In the genomic region with DNA sequence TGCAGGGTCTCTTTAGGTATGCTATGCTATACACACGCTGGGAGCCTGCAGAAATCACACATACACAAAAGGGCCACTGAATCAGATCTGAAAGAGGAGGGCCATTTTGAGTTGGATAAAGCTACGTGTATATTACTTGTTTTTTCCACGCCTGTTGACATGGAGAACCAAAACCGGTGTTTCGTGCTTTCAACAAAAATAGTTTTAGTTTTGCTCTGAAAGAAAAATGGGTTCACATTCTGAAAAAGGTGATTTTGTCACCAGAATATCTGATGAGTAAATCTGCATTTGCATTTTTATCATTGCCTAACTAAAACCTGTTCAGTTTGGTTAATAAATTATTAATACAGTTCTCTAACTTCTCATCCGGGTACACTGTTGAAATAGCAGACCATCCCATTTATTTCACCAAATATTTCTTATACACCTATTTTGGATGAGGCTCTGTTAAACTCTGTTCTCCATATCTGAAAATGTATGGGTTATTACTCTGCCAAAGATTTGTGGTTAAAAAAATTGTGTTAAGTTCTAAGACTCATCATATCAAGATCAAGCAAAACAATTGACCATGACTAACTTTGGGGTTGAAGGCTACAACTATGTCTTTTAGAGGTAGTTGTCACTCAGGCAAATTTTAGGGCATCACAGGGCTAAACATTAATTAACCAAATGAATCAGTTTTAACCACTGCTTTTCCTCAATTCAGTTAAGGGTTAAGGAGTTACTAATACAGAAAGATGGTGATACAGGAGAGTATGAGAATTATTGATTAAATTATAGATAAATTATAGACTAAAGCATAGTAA, we compare ENCODE assay signal across 1 cellular context.
A peak's percentile ranks its signal among the peaks of the same experiment; 100 is the strongest.
TF ChIP-seq lines count a peak whose summit lies in the region.

No MANE protein-coding gene starts in this region.

TF ChIP-seq in GM12878, 131 proteins besides CTCF, POLR2A, EP300 and RAD21 (continued from another document):
- TF ChIP-seq, protein P1, sequence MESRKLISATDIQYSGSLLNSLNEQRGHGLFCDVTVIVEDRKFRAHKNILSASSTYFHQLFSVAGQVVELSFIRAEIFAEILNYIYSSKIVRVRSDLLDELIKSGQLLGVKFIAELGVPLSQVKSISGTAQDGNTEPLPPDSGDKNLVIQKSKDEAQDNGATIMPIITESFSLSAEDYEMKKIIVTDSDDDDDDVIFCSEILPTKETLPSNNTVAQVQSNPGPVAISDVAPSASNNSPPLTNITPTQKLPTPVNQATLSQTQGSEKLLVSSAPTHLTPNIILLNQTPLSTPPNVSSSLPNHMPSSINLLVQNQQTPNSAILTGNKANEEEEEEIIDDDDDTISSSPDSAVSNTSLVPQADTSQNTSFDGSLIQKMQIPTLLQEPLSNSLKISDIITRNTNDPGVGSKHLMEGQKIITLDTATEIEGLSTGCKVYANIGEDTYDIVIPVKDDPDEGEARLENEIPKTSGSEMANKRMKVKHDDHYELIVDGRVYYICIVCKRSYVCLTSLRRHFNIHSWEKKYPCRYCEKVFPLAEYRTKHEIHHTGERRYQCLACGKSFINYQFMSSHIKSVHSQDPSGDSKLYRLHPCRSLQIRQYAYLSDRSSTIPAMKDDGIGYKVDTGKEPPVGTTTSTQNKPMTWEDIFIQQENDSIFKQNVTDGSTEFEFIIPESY (IDR thresholded peaks at IDR 0.05): no peak
- TF ChIP-seq CBX3 (IDR thresholded peaks at IDR 0.05; ENCODE audit: borderline replicate concordance, low read depth): no peak
- TF ChIP-seq, protein P2, sequence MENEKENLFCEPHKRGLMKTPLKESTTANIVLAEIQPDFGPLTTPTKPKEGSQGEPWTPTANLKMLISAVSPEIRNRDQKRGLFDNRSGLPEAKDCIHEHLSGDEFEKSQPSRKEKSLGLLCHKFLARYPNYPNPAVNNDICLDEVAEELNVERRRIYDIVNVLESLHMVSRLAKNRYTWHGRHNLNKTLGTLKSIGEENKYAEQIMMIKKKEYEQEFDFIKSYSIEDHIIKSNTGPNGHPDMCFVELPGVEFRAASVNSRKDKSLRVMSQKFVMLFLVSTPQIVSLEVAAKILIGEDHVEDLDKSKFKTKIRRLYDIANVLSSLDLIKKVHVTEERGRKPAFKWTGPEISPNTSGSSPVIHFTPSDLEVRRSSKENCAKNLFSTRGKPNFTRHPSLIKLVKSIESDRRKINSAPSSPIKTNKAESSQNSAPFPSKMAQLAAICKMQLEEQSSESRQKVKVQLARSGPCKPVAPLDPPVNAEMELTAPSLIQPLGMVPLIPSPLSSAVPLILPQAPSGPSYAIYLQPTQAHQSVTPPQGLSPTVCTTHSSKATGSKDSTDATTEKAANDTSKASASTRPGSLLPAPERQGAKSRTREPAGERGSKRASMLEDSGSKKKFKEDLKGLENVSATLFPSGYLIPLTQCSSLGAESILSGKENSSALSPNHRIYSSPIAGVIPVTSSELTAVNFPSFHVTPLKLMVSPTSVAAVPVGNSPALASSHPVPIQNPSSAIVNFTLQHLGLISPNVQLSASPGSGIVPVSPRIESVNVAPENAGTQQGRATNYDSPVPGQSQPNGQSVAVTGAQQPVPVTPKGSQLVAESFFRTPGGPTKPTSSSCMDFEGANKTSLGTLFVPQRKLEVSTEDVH (IDR thresholded peaks at IDR 0.05; ENCODE audit: low read depth, partially characterized antibody): no peak
- TF ChIP-seq, protein P3, sequence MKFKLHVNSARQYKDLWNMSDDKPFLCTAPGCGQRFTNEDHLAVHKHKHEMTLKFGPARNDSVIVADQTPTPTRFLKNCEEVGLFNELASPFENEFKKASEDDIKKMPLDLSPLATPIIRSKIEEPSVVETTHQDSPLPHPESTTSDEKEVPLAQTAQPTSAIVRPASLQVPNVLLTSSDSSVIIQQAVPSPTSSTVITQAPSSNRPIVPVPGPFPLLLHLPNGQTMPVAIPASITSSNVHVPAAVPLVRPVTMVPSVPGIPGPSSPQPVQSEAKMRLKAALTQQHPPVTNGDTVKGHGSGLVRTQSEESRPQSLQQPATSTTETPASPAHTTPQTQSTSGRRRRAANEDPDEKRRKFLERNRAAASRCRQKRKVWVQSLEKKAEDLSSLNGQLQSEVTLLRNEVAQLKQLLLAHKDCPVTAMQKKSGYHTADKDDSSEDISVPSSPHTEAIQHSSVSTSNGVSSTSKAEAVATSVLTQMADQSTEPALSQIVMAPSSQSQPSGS (IDR thresholded peaks at IDR 0.05; ENCODE audit: low read length): no peak
- no peak for TF ChIP-seq BACH1 (IDR thresholded peaks at IDR 0.05; ENCODE audit: borderline replicate concordance)
- no peak for TF ChIP-seq ETV6 (conservative IDR thresholded peaks at IDR 0.05 in 1 of 2, IDR thresholded peaks at IDR 0.05 in 1 of 2; ENCODE audit: borderline replicate concordance in 1 of 2, low read depth in 1 of 2)
- no peak for TF ChIP-seq CBX5 (IDR thresholded peaks at IDR 0.05; ENCODE audit: low read depth)
- TF ChIP-seq, protein P4, sequence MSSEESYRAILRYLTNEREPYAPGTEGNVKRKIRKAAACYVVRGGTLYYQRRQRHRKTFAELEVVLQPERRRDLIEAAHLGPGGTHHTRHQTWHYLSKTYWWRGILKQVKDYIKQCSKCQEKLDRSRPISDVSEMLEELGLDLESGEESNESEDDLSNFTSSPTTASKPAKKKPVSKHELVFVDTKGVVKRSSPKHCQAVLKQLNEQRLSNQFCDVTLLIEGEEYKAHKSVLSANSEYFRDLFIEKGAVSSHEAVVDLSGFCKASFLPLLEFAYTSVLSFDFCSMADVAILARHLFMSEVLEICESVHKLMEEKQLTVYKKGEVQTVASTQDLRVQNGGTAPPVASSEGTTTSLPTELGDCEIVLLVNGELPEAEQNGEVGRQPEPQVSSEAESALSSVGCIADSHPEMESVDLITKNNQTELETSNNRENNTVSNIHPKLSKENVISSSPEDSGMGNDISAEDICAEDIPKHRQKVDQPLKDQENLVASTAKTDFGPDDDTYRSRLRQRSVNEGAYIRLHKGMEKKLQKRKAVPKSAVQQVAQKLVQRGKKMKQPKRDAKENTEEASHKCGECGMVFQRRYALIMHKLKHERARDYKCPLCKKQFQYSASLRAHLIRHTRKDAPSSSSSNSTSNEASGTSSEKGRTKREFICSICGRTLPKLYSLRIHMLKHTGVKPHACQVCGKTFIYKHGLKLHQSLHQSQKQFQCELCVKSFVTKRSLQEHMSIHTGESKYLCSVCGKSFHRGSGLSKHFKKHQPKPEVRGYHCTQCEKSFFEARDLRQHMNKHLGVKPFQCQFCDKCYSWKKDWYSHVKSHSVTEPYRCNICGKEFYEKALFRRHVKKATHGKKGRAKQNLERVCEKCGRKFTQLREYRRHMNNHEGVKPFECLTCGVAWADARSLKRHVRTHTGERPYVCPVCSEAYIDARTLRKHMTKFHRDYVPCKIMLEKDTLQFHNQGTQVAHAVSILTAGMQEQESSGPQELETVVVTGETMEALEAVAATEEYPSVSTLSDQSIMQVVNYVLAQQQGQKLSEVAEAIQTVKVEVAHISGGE (CRISPR knock-in tag; IDR thresholded peaks at IDR 0.05): no peak
- no peak for TF ChIP-seq KLF5 (IDR thresholded peaks at IDR 0.05; ENCODE audit: partially characterized antibody)
- no peak for TF ChIP-seq ZNF622 (IDR thresholded peaks at IDR 0.05)
- peak; percentile 11; the same call in 1 of the 2 replicates for TF ChIP-seq CHD2 (IDR thresholded peaks at IDR 0.05; ENCODE audit: borderline replicate concordance, low read depth, low read length)
- no peak for TF ChIP-seq SMC3 (IDR thresholded peaks at IDR 0.05; ENCODE audit: borderline replicate concordance, low read length)
- 0 out of 2 replicates have a peak, but pooled peaks have one; percentile 27 for TF ChIP-seq ZNF24 (IDR thresholded peaks at IDR 0.05)
- TF ChIP-seq MEF2A (IDR thresholded peaks at IDR 0.05; ENCODE audit: insufficient read depth, low read depth, low read length): 0 out of 2 replicates have a peak, but pooled peaks have one; percentile 5
- TF ChIP-seq GABPA (IDR thresholded peaks at IDR 0.05; ENCODE audit: low read depth): no peak
- no peak for TF ChIP-seq HDAC6 (IDR thresholded peaks at IDR 0.05; ENCODE audit: unreplicated experiment)
- TF ChIP-seq RB1 (IDR thresholded peaks at IDR 0.05; ENCODE audit: borderline replicate concordance): no peak
- TF ChIP-seq MEF2B (IDR thresholded peaks at IDR 0.05; ENCODE audit: partially characterized antibody, poor library complexity, severe bottlenecking): no peak
- no peak for TF ChIP-seq NFXL1 (IDR thresholded peaks at IDR 0.05; ENCODE audit: borderline replicate concordance)
